Comparison of ENCODE assay signal across 18 cellular contexts in genomic region chr11:58933661-58934060, GRCh38. TPM values are rescaled to one million over a fixed set of nuclear protein-coding genes. Genes with fewer than 3 reads are reported as not detected.
DNase-seq lines count a peak whose midpoint lies in the region; ATAC-seq and TF ChIP-seq lines count a peak whose summit lies in the region.
"Had no signal": no experiment of that assay in that cellular context is flagged by ENCODE, and none has a peak within 500 bp of the region (broad histone marks: within the 10 kb centered on the region; RNA-seq: fewer than 3 reads in every experiment).

No MANE protein-coding gene starts in this region.

- no peak overlapping the region for H3K4me3 ChIP-seq in BE2C (ENCODE audit: low read depth, low read length)
- H3K4me3 ChIP-seq: BLaER1 treated with 17β-estradiol and CSF1 and Interleukin-3, amounts not matched to agents 10 nM and 100 nM; GM23338 had no signal

- H3K27me3 ChIP-seq in BE2C, result no peaks in the 10 kb centered on the region
- H3K27me3 ChIP-seq: BLaER1 treated with 17β-estradiol and CSF1 and Interleukin-3, amounts not matched to agents 10 nM and 100 nM had no signal

- H3K4me1 ChIP-seq in BE2C, result no peaks in the 10 kb centered on the region
- H3K4me1 ChIP-seq: BLaER1 treated with 17β-estradiol and CSF1 and Interleukin-3, amounts not matched to agents 10 nM and 100 nM had no signal

- no peaks in the 10 kb centered on the region for H3K36me3 ChIP-seq in BE2C
- H3K36me3 ChIP-seq: BLaER1 treated with 17β-estradiol and CSF1 and Interleukin-3, amounts not matched to agents 10 nM and 100 nM had no signal

- no peaks in the 10 kb centered on the region for H3K9me3 ChIP-seq in BE2C
- H3K9me3 ChIP-seq: BLaER1 treated with 17β-estradiol and CSF1 and Interleukin-3, amounts not matched to agents 10 nM and 100 nM had no signal

- H3K36me3 Mint-ChIP-seq in neural crest cell (ENCODE audit: low read depth), result no peaks in the 10 kb centered on the region

- no peaks in the 10 kb centered on the region for H3K9me3 Mint-ChIP-seq in neural crest cell
- H3K9me3 Mint-ChIP-seq: CD4-positive, alpha-beta T cell; GM23338; HFFc6 had no signal

- DNase-seq in cerebellum (ENCODE audit: low spot score) (peak; percentile 42), neural crest cell (ENCODE audit: low read depth, low spot score) (no peak), BE2C (no peak), NCI-H1930 (lab: John Stamatoyannopoulos, UW) (no peak)
- DNase-seq in stimulated activated naive CD4-positive, alpha-beta T cell (lab: John Stamatoyannopoulos, UW), result no peak
- DNase-seq: CD4-positive, alpha-beta T cell; DMS153; DMS79; GF-D8; H7; HFFc6; KG1 had no signal

- H3K4me3 Mint-ChIP-seq in neural crest cell, result no peak overlapping the region
- H3K4me3 Mint-ChIP-seq: CD4-positive, alpha-beta T cell; GM23338; HFFc6 had no signal

- ATAC-seq in HG03354 (IDR thresholded peaks at IDR 0.05; ENCODE audit: poor library complexity, severe bottlenecking, unreplicated experiment), result no peak
- ATAC-seq: GM23338, HCT116 had no signal

- TF ChIP-seq CTCF in 22Rv1 (IDR thresholded peaks at IDR 0.05) (no peak), C4-2B (conservative IDR thresholded peaks at IDR 0.05) (no peak), neural crest cell (conservative IDR thresholded peaks at IDR 0.05) (no peak), BE2C (IDR thresholded peaks at IDR 0.05; ENCODE audit: low read depth, low read length) (no peak)

- H3K27ac Mint-ChIP-seq in neural crest cell (ENCODE audit: unreplicated experiment), result peak overlapping the region; percentile 82
- H3K27ac Mint-ChIP-seq: CD4-positive, alpha-beta T cell; GM23338; HFFc6 had no signal

- H3K4me1 Mint-ChIP-seq in neural crest cell, result no peaks in the 10 kb centered on the region

- peak overlapping the region; percentile 100 for H3K27ac ChIP-seq in 22Rv1
- peak overlapping the region; percentile 82 for H3K27ac ChIP-seq in C4-2B
- H3K27ac ChIP-seq: BLaER1 treated with 17β-estradiol and CSF1 and Interleukin-3, amounts not matched to agents 10 nM and 100 nM had no signal

- H3K27me3 Mint-ChIP-seq in neural crest cell (ENCODE audit: low read depth), result no peaks in the 10 kb centered on the region
- H3K27me3 Mint-ChIP-seq: CD4-positive, alpha-beta T cell had no signal

RNA-seq across cellular contexts. Expression of gene GLYATL1, which starts 5.6 kb away (rescaled TPM):
- total RNA-seq in cerebellum, result 1.8 TPM
- total RNA-seq in neural crest cell, result 1.9 and 2.7 TPM in 2 replicates
- 2.2 TPM for polyA plus RNA-seq in BE2C (2012; ENCODE audit: insufficient read depth, insufficient read length, low read depth)
- total RNA-seq: CD4-positive, alpha-beta T cell had no signal
